In genomic region chr1:18922319-18922726, GRCh38 we compare ENCODE assay signal across 8 cellular contexts. TPM values are rescaled to one million over a fixed set of nuclear protein-coding genes. Genes with fewer than 3 reads are reported as not detected.
A peak's percentile ranks its signal among the peaks of the same experiment; 100 is the strongest.
DNase-seq lines count a peak whose midpoint lies in the region; ATAC-seq, FAIRE-seq and TF ChIP-seq lines count a peak whose summit lies in the region.

No MANE protein-coding gene starts in this region.

- peaks cover 43% of the 10 kb centered on the region for H3K79me2 ChIP-seq in endothelial cell of umbilical vein (ENCODE audit: control insufficient read depth, insufficient read depth, low read length)

- BruUV-seq in endothelial cell of umbilical vein (replicated peaks; lab: Mats Ljungman, UMichigan) = no TSS peak

- DNase-seq in Ammon's horn (ENCODE audit: low spot score) (peak; percentile 86), NCI-H69 (lab: John Stamatoyannopoulos, UW) (peak; percentile 38), endothelial cell of umbilical vein (ENCODE audit: low read depth, low spot score) (peak; percentile 55), KBM-7 (no peak), NCI-H510A treated with DMSO at 0.1 percent for 48 hours (lab: John Stamatoyannopoulos, UW) (no peak)

- POLR2A ChIA-PET in endothelial cell of umbilical vein (lab: Charles Lee) = interaction anchor here (0.7 kb wide), 1 partner anchor 154 kb away, joined by 4 read pairs; no protein-coding TSS in a partner anchor

- H3K36me3 ChIP-seq in endothelial cell of umbilical vein (ENCODE audit: control insufficient read depth in 2 of 2, extremely low read depth in 1 of 2, insufficient read depth in 2 of 2, low read length in 2 of 2) (peaks cover 0 to 9% of the 10 kb centered on the region in 2 experiments), mucosa of stomach (ENCODE audit: control insufficient read depth, insufficient read depth, low read length) (no peaks in the 10 kb centered on the region)

- intact Hi-C loops in endothelial cell of umbilical vein (cut with micrococcal nuclease) = loop anchor here (1.0 kb wide), 2 partner anchors 9 to 50 kb away; no protein-coding TSS in a partner anchor

- ATAC-seq in HG02678 (IDR thresholded peaks at IDR 0.05; ENCODE audit: unreplicated experiment) (no peak), GM21423 (IDR thresholded peaks at IDR 0.05; ENCODE audit: unreplicated experiment) (no peak)

- no peaks in the 10 kb centered on the region for H3K9me3 ChIP-seq in endothelial cell of umbilical vein (replicated peaks; ENCODE audit: control insufficient read depth, insufficient read depth, low read length)
- H3K9me3 ChIP-seq in mucosa of stomach (ENCODE audit: control insufficient read depth, low read length) = no peaks in the 10 kb centered on the region

- FAIRE-seq in endothelial cell of umbilical vein (lab: Jason Lieb, UNC) = peak; percentile 89

- CTCF ChIA-PET in endothelial cell of umbilical vein (lab: Charles Lee) = interaction anchor here (0.8 to 8.4 kb wide), 9 partner anchors 8 to 212 kb away, joined by 3 to 135 read pairs (median 7); partner anchors contain the start of gene IFFO2

- no peak for TF ChIP-seq POLR2A in endothelial cell of umbilical vein (IDR thresholded peaks at IDR 0.05; ENCODE audit: low read depth, low read length)

- H4K20me1 ChIP-seq in endothelial cell of umbilical vein (replicated peaks; ENCODE audit: control insufficient read depth, extremely low read depth, insufficient read depth, low read length) = no peaks in the 10 kb centered on the region

- no peaks in the 10 kb centered on the region for H3K9me1 ChIP-seq in endothelial cell of umbilical vein (replicated peaks; ENCODE audit: control insufficient read depth, extremely low read depth, insufficient read depth, low read length)

- no peak overlapping the region for H3K4me3 ChIP-seq in endothelial cell of umbilical vein (replicated peaks in 1 of 3; ENCODE audit: insufficient read depth in 1 of 3, low read depth in 1 of 3, low read length in 3 of 3)
- H3K4me3 ChIP-seq in mucosa of stomach (ENCODE audit: low read length) = no peak overlapping the region

- H3K9ac ChIP-seq in endothelial cell of umbilical vein (replicated peaks; ENCODE audit: extremely low read depth, insufficient read depth, low read length) (peak overlapping the region; percentile 63), mucosa of stomach (ENCODE audit: low read length) (peak overlapping the region; percentile 44)

- H3K27me3 ChIP-seq in endothelial cell of umbilical vein (ENCODE audit: control insufficient read depth in 2 of 2, insufficient read depth in 2 of 2, low read length in 2 of 2) (no peaks in the 10 kb centered on the region), mucosa of stomach (ENCODE audit: control insufficient read depth, insufficient read depth, low read length) (no peaks in the 10 kb centered on the region)

- peak overlapping the region; percentile 75 for H3K27ac ChIP-seq in endothelial cell of umbilical vein (ENCODE audit: insufficient read depth, low read depth, low read length)

- in situ Hi-C loops in KBM-7 (cut with MboI; ENCODE audit: low pct_unique_long_range_greater_than_20kb, low sequenced_read_pairs) = loop anchor here (25.0 kb wide), 1 partner anchor 165 kb away; no protein-coding TSS in a partner anchor

- no peak overlapping the region for H2AFZ ChIP-seq in endothelial cell of umbilical vein (ENCODE audit: low read depth, low read length)

- dilution Hi-C loops in endothelial cell of umbilical vein (cut with MboI; ENCODE audit: extremely low pct_ligation_motif_present, low sequenced_read_pairs) = no loop called here

- no peak overlapping the region for H3K4me2 ChIP-seq in endothelial cell of umbilical vein (ENCODE audit: insufficient read depth, low read length)

- H3K4me1 ChIP-seq in endothelial cell of umbilical vein (ENCODE audit: control insufficient read depth, extremely low read depth, insufficient read depth, low read length) (peaks cover 49% of the 10 kb centered on the region), mucosa of stomach (ENCODE audit: control insufficient read depth, insufficient read depth, low read length) (peaks cover 24% of the 10 kb centered on the region)

- TF ChIP-seq CTCF in endothelial cell of umbilical vein (IDR thresholded peaks at IDR 0.05; ENCODE audit: extremely low read depth in 1 of 2, insufficient read depth in 1 of 2, low read depth in 1 of 2, low read length in 2 of 2) = no peak

TF ChIP-seq in endothelial cell of umbilical vein, 7 proteins besides CTCF, POLR2A, EP300 and RAD21:
- TF ChIP-seq JUN (IDR thresholded peaks at IDR 0.05; ENCODE audit: borderline replicate concordance, insufficient read depth, insufficient read length, low read depth) = peak; percentile 36
- TF ChIP-seq MAX (IDR thresholded peaks at IDR 0.05; ENCODE audit: insufficient read depth, insufficient read length) = no peak

RNA-seq across cellular contexts. Expression of gene ALDH4A1, which starts 20.0 kb away (rescaled TPM):
- 17.4 and 18.6 TPM in 2 replicates for total RNA-seq in endothelial cell of umbilical vein
- 18.5 and 19.7 TPM in 2 replicates for polyA plus RNA-seq in endothelial cell of umbilical vein
- 14.8 and 15.4 TPM in 2 replicates for polyA plus RNA-seq in endothelial cell of umbilical vein (2011; cell fraction: cytosol; rRNA removed)
- 25.8 and 26.6 TPM in 2 replicates for polyA plus RNA-seq in endothelial cell of umbilical vein (2011; cell fraction: nucleus; rRNA removed)
- 8.9 and 11.3 TPM in 2 replicates for polyA plus RNA-seq in endothelial cell of umbilical vein (2012)
- 10.3 and 20.1 TPM in 2 replicates for polyA minus RNA-seq in endothelial cell of umbilical vein
- 10.5 TPM for polyA minus RNA-seq in endothelial cell of umbilical vein (2011; cell fraction: cytosol; rRNA and poly(A)+ RNA removed)
- 8.3 and 28.2 TPM in 2 replicates for polyA minus RNA-seq in endothelial cell of umbilical vein (2011; cell fraction: nucleus; rRNA and poly(A)+ RNA removed)

RNA-seq across cellular contexts. Expression of gene IFFO2, which starts 34.2 kb away (rescaled TPM):
- 31.1 and 35.1 TPM in 2 replicates for total RNA-seq in endothelial cell of umbilical vein
- 28.3 and 31.3 TPM in 2 replicates for polyA plus RNA-seq in endothelial cell of umbilical vein
- polyA plus RNA-seq in endothelial cell of umbilical vein (2011; cell fraction: cytosol; rRNA removed) = 22.7 and 26.3 TPM in 2 replicates
- polyA plus RNA-seq in endothelial cell of umbilical vein (2011; cell fraction: nucleus; rRNA removed) = 26.9 and 30.2 TPM in 2 replicates
- 23.3 and 30.7 TPM in 2 replicates for polyA plus RNA-seq in endothelial cell of umbilical vein (2012)
- 18.4 and 22.0 TPM in 2 replicates for polyA minus RNA-seq in endothelial cell of umbilical vein
- 2.8 TPM for polyA minus RNA-seq in endothelial cell of umbilical vein (2011; cell fraction: cytosol; rRNA and poly(A)+ RNA removed)
- 18.1 and 20.8 TPM in 2 replicates for polyA minus RNA-seq in endothelial cell of umbilical vein (2011; cell fraction: nucleus; rRNA and poly(A)+ RNA removed)

Comparison
In these comparisons a context has a peak if more than half of its experiments do, and no peak if none do; other contexts are left out.
1. DNase-seq: peak in Ammon's horn (single experiment), NCI-H69 (single experiment) and endothelial cell of umbilical vein (single experiment); none in KBM-7 (single experiment) and NCI-H510A treated with DMSO at 0.1 percent for 48 hours (single experiment).